ENCODE assay signal across 11 cellular contexts in genomic region chr11:119907934-119908760, GRCh38.
A peak's percentile ranks its signal among the peaks of the same experiment; 100 is the strongest.
DNase-seq lines count a peak whose midpoint lies in the region; ATAC-seq and TF ChIP-seq lines count a peak whose summit lies in the region.
"Had no signal": no experiment of that assay in that cellular context is flagged by ENCODE, and none has a peak within 500 bp of the region (broad histone marks: within the 10 kb centered on the region; RNA-seq: fewer than 3 reads in every experiment).

No MANE protein-coding gene starts in this region.

- 20% methylated on average over 15 of the region's 15 CpGs for WGBS in prostate gland

- CTCF ChIA-PET in HEK293 (lab: Yijun Ruan, JAX) = no interaction called here
- CTCF ChIA-PET in CD4-positive, alpha-beta memory T cell (lab: Charles Lee; ENCODE audit: partially characterized antibody) = no interaction called here

- H3K27me3 Mint-ChIP-seq in CD4-positive, alpha-beta memory T cell = peaks cover 4 to 17% of the 10 kb centered on the region in 2 donors
- peaks cover 21 to 50% of the 10 kb centered on the region in 2 donors for H3K27me3 Mint-ChIP-seq in natural killer cell (ENCODE audit: low read depth in 2 of 2)

- H3K36me3 Mint-ChIP-seq in CD4-positive, alpha-beta memory T cell = no peaks in the 10 kb centered on the region
- H3K36me3 Mint-ChIP-seq in natural killer cell = no peaks in the 10 kb centered on the region
- H3K36me3 Mint-ChIP-seq: activated naive CD4-positive, alpha-beta T cell treated with anti-CD3 and anti-CD28 coated beads, Interleukin-2, amount 10 ng/mL, durations not matched to agents 7 days and 5 days had no signal

- POLR2A ChIA-PET in HEK293 (lab: Yijun Ruan, JAX) = no interaction called here
- POLR2A ChIA-PET in CD4-positive, alpha-beta memory T cell (lab: Charles Lee; ENCODE audit: partially characterized antibody) = no interaction called here

- intact Hi-C loops in dorsolateral prefrontal cortex (cut with DNase I) (no loop called here), prostate gland (cut with DNase I) (no loop called here), natural killer cell (cut with micrococcal nuclease) (no loop called here)
- intact Hi-C loops in CD4-positive, alpha-beta memory T cell (cut with micrococcal nuclease) = no loop called here

- TF ChIP-seq CTCF in HEK293 (tag by site-specific recombination; IDR thresholded peaks at IDR 0.05) (no peak), dorsolateral prefrontal cortex (IDR thresholded peaks at IDR 0.05 in 54 of 56, conservative IDR thresholded peaks at IDR 0.05 in 2 of 56; ENCODE audit: low read depth in 1 of 56, partially characterized antibody in 56 of 56) (peak in 20 of 56 donors; percentile 6 to 40 (median 14)), prostate gland (IDR thresholded peaks at IDR 0.05) (peak in 2 of 4 experiments; percentile 35 to 40), natural killer cell (IDR thresholded peaks at IDR 0.05) (no peak)

- H3K9me3 Mint-ChIP-seq in CD4-positive, alpha-beta memory T cell = no peaks in the 10 kb centered on the region
- H3K9me3 Mint-ChIP-seq in natural killer cell = no peaks in the 10 kb centered on the region
- H3K9me3 Mint-ChIP-seq: activated naive CD4-positive, alpha-beta T cell treated with anti-CD3 and anti-CD28 coated beads, Interleukin-2, amount 10 ng/mL, durations not matched to agents 7 days and 5 days had no signal

- H3K4me1 ChIP-seq in HEK293 (ENCODE audit: control insufficient read depth, insufficient read depth, low read length) = no peaks in the 10 kb centered on the region
- no peaks in the 10 kb centered on the region for H3K4me1 ChIP-seq in prostate gland (replicated peaks)
- H3K4me1 ChIP-seq in CD4-positive, alpha-beta memory T cell (ENCODE audit: insufficient read depth, low read length) = no peaks in the 10 kb centered on the region

- H3K4me3 ChIP-seq in HEK293 (ENCODE audit: low read depth, low read length) (no peak overlapping the region), dorsolateral prefrontal cortex (no peak overlapping the region), prostate gland (no peak overlapping the region)
- no peak overlapping the region for H3K4me3 ChIP-seq in CD4-positive, alpha-beta memory T cell (ENCODE audit: low read length in 2 of 2)
- H3K4me3 ChIP-seq: thoracic aorta had no signal

- H3K36me3 ChIP-seq in HEK293 (ENCODE audit: control insufficient read depth in 2 of 2, insufficient read depth in 1 of 2, low read length in 2 of 2) (no peaks in the 10 kb centered on the region), prostate gland (no peaks in the 10 kb centered on the region)
- no peaks in the 10 kb centered on the region for H3K36me3 ChIP-seq in CD4-positive, alpha-beta memory T cell (ENCODE audit: insufficient read depth, low read length)
- H3K36me3 ChIP-seq: thoracic aorta had no signal

- DNase-seq in NCI-H345 treated with DMSO at 0.1 percent for 48 hours (lab: John Stamatoyannopoulos, UW; ENCODE audit: unreplicated experiment) = peak; percentile 52
- peak in 1 of 10 donors; percentile 63 for DNase-seq in dorsolateral prefrontal cortex
- DNase-seq in prostate gland (ENCODE audit: low spot score) = peak; percentile 42
- DNase-seq in NCI-H1930 (lab: John Stamatoyannopoulos, UW) = no peak
- DNase-seq in CD4-positive, alpha-beta memory T cell = no peak
- DNase-seq in natural killer cell = no peak
- DNase-seq: activated naive CD4-positive, alpha-beta T cell treated with anti-CD3 and anti-CD28 coated beads, Interleukin-2, amount 10 ng/mL, durations not matched to agents 7 days and 5 days; PC-3 had no signal

- H3K9me3 ChIP-seq in HEK293 (ENCODE audit: control insufficient read depth, insufficient read depth, low read depth, low read length) = no peaks in the 10 kb centered on the region
- H3K9me3 ChIP-seq in prostate gland = no peaks in the 10 kb centered on the region
- no peaks in the 10 kb centered on the region for H3K9me3 ChIP-seq in CD4-positive, alpha-beta memory T cell (ENCODE audit: control insufficient read depth in 1 of 2, low read length in 2 of 2)
- H3K9me3 ChIP-seq: thoracic aorta had no signal

- H3K27ac ChIP-seq in HEK293 (ENCODE audit: extremely low read depth, low read depth, low read length) (no peak overlapping the region), dorsolateral prefrontal cortex (peak overlapping the region in 43 of 59 donors; percentile 1 to 93 (median 76)), prostate gland (peak overlapping the region; percentile 17 to 37)
- no peak overlapping the region for H3K27ac ChIP-seq in CD4-positive, alpha-beta memory T cell (ENCODE audit: low read depth, low read length)
- H3K27ac ChIP-seq: thoracic aorta had no signal

- no peak overlapping the region for H3K27ac Mint-ChIP-seq in CD4-positive, alpha-beta memory T cell
- H3K27ac Mint-ChIP-seq in natural killer cell = no peak overlapping the region
- H3K27ac Mint-ChIP-seq: activated naive CD4-positive, alpha-beta T cell treated with anti-CD3 and anti-CD28 coated beads, Interleukin-2, amount 10 ng/mL, durations not matched to agents 7 days and 5 days had no signal

- H3K4me1 Mint-ChIP-seq in CD4-positive, alpha-beta memory T cell = no peaks in the 10 kb centered on the region
- no peaks in the 10 kb centered on the region for H3K4me1 Mint-ChIP-seq in natural killer cell
- H3K4me1 Mint-ChIP-seq: activated naive CD4-positive, alpha-beta T cell treated with anti-CD3 and anti-CD28 coated beads, Interleukin-2, amount 10 ng/mL, durations not matched to agents 7 days and 5 days had no signal

- ATAC-seq in natural killer cell = no peak
- no peak for ATAC-seq in HG02870 (IDR thresholded peaks at IDR 0.05; ENCODE audit: unreplicated experiment)
- ATAC-seq: PC-3 had no signal

- H3K27me3 ChIP-seq in dorsolateral prefrontal cortex (no peaks in the 10 kb centered on the region), prostate gland (replicated peaks; ENCODE audit: insufficient read depth) (no peaks in the 10 kb centered on the region)
- no peaks in the 10 kb centered on the region for H3K27me3 ChIP-seq in CD4-positive, alpha-beta memory T cell (ENCODE audit: insufficient read depth, low read length)

- no peak for TF ChIP-seq POLR2A in prostate gland (IDR thresholded peaks at IDR 0.05)

- H3K4me3 Mint-ChIP-seq in CD4-positive, alpha-beta memory T cell = no peak overlapping the region
- no peak overlapping the region for H3K4me3 Mint-ChIP-seq in natural killer cell
- H3K4me3 Mint-ChIP-seq: activated naive CD4-positive, alpha-beta T cell treated with anti-CD3 and anti-CD28 coated beads, Interleukin-2, amount 10 ng/mL, durations not matched to agents 7 days and 5 days had no signal

TF ChIP-seq in HEK293, 187 proteins besides CTCF, POLR2A, EP300 and RAD21:
- no peak for TF ChIP-seq ZNF221 (tag by site-specific recombination; IDR thresholded peaks at IDR 0.05; ENCODE audit: borderline replicate concordance)
- peak; percentile 49 for TF ChIP-seq GLIS1 (tag by site-specific recombination; IDR thresholded peaks at IDR 0.05)

Comparison
In these comparisons a context has a peak if more than half of its experiments do, and no peak if none do; other contexts are left out.
1. H3K27ac ChIP-seq: peak in dorsolateral prefrontal cortex (43 of 59) and prostate gland (2 of 2); none in HEK293 (single experiment) and CD4-positive, alpha-beta memory T cell (single experiment).
2. DNase-seq: peak in NCI-H345 treated with DMSO at 0.1 percent for 48 hours (single experiment) and prostate gland (single experiment); none in NCI-H1930 (0 of 2), CD4-positive, alpha-beta memory T cell (0 of 5) and natural killer cell (single experiment).